Comparison of ENCODE assay signal across 25 cellular contexts in the genomic region with DNA sequence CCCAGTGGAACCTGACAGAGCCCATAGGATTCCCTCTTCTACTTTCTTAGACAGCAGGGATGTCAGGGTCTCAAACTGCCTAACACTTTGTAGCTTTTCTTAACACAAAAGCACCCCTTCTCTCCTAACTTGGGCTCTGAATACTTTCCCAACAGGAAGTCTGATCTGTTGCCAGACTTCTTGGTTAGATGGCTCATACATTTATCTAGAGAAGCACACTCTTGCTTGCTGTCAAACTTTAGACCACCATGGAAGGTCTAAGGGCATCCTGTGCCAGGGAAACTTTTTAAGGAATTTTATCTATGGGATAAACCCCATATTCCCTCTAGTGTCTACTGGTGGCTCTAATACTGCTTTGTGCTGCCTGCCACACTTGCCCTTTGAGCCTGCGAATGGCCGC.
"Had no signal": no experiment of that assay in that cellular context is flagged by ENCODE, and none has a peak within 500 bp of the region (broad histone marks: within the 10 kb centered on the region; RNA-seq: fewer than 3 reads in every experiment).

No MANE protein-coding gene starts in this region.

- H3K27me3 Mint-ChIP-seq: T-cell, type B pancreatic cell had no signal

- H3K9me3 Mint-ChIP-seq: nephron, T-cell, type B pancreatic cell had no signal

- H3K4me3 Mint-ChIP-seq: nephron, T-cell, type B pancreatic cell had no signal

- ATAC-seq: body of pancreas, left lobe of liver, psoas muscle, right cardiac atrium, T-cell had no signal

- H3K4me3 ChIP-seq: body of pancreas, dorsolateral prefrontal cortex, lung, psoas muscle, skin epidermis, testis had no signal

- H3K27ac Mint-ChIP-seq: type B pancreatic cell had no signal

- DNase-seq: activated CD4-positive, alpha-beta T cell treated with anti-CD3 and anti-CD28 coated beads for 48 hours; activated CD4-positive, CD25-positive, alpha-beta regulatory T cell; activated CD8-positive, alpha-beta memory T cell treated with anti-CD3 and anti-CD28 coated beads for 24 hours; activated naive CD4-positive, alpha-beta T cell; body of pancreas; caudate nucleus; dorsolateral prefrontal cortex; foreskin melanocyte; glutamatergic neuron; hippocampal formation; midbrain; occipital lobe; psoas muscle; right cardiac atrium; SK-N-SH; stimulated activated CD4-positive, alpha-beta T cell treated with anti-CD3 and anti-CD28 coated beads, Interleukin-15, amount 100 ng/mL, for 24 hours; stimulated activated CD4-positive, alpha-beta T cell treated with anti-CD3 and anti-CD28 coated beads, Interleukin-2, amount 100 ng/mL, for 48 hours; T-cell; T1000; testis had no signal
